Comparison of ENCODE assay signal across 22 cellular contexts in genomic region chr20:49122920-49123319, GRCh38.
A peak's percentile ranks its signal among the peaks of the same experiment; 100 is the strongest.
DNase-seq lines count a peak whose midpoint lies in the region; ATAC-seq and TF ChIP-seq lines count a peak whose summit lies in the region.
"Had no signal": no experiment of that assay in that cellular context is flagged by ENCODE, and none has a peak within 500 bp of the region (broad histone marks: within the 10 kb centered on the region; RNA-seq: fewer than 3 reads in every experiment).

No MANE protein-coding gene starts in this region.

- intact Hi-C loops in cardiac septum (cut with DNase I) = no loop called here

- no peak overlapping the region for H2AFZ ChIP-seq in osteoblast (ENCODE audit: low read length)

- H3K79me2 ChIP-seq in osteoblast (ENCODE audit: insufficient read depth, low read length) = peaks cover 6% of the 10 kb centered on the region

- TF ChIP-seq CTCF in coronary artery (IDR thresholded peaks at IDR 0.05) (no peak), osteoblast (IDR thresholded peaks at IDR 0.05; ENCODE audit: extremely low read depth, low read depth, low read length) (no peak)

- H3K36me3 ChIP-seq in osteoblast (ENCODE audit: insufficient read depth, low read length) = peaks cover 62% of the 10 kb centered on the region

- H4K20me1 ChIP-seq in osteoblast (ENCODE audit: insufficient read depth, low read length) = peaks cover 6% of the 10 kb centered on the region

- no peaks in the 10 kb centered on the region for H3K27me3 ChIP-seq in osteoblast (ENCODE audit: insufficient read depth, low read length)
- H3K27me3 ChIP-seq: BE2C, BLaER1 had no signal

- peak; percentile 35 for ATAC-seq in left lobe of liver
- ATAC-seq: A549, GM12878 had no signal

- H3K27ac ChIP-seq in coronary artery = no peak overlapping the region
- no peak overlapping the region for H3K27ac ChIP-seq in osteoblast (ENCODE audit: low read depth, low read length)
- H3K27ac ChIP-seq: 22Rv1, A549, BLaER1 had no signal

- no peaks in the 10 kb centered on the region for H3K4me1 ChIP-seq in osteoblast (ENCODE audit: insufficient read depth, low read length)
- H3K4me1 ChIP-seq: A549, BE2C, BLaER1 had no signal

- H3K4me2 ChIP-seq in osteoblast (ENCODE audit: insufficient read depth, low read length) = no peak overlapping the region
- H3K4me2 ChIP-seq: A549, BLaER1 had no signal

- no peaks in the 10 kb centered on the region for H3K9me3 ChIP-seq in osteoblast (ENCODE audit: low read depth, low read length)
- H3K9me3 ChIP-seq: A549, BE2C, BLaER1 had no signal

- no peak overlapping the region for H3K4me3 ChIP-seq in coronary artery
- H3K4me3 ChIP-seq in osteoblast (ENCODE audit: insufficient read depth, low read length) = no peak overlapping the region
- H3K4me3 ChIP-seq: A549, BLaER1, GM12878 had no signal

- DNase-seq in NCI-H82 (lab: John Stamatoyannopoulos, UW) = peak; percentile 60
- no peak for DNase-seq in NCI-H82 treated with DMSO at 0.1 percent for 48 hours (lab: John Stamatoyannopoulos, UW; ENCODE audit: unreplicated experiment)
- DNase-seq in coronary artery (ENCODE audit: low spot score) = peak; percentile 62
- no peak for DNase-seq in left lobe of liver (ENCODE audit: low spot score)
- peak; percentile 10 for DNase-seq in osteoblast (ENCODE audit: insufficient read length, low spot score, missing footprints)
- no peak for DNase-seq in cardiac septum (ENCODE audit: low spot score)
- no peak for DNase-seq in DMS53 (lab: John Stamatoyannopoulos, UW)
- no peak for DNase-seq in activated CD4-positive, alpha-beta T cell treated with anti-CD3 and anti-CD28 coated beads, Interleukin-2, amount 50 U/mL, for 4 hours
- DNase-seq: BE2C; C1 segment of cervical spinal cord; CD4-positive, alpha-beta memory T cell; CD4-positive, CD25-positive, alpha-beta regulatory T cell; CD8-positive, alpha-beta memory T cell; COR-L47; DMS79; DND-41; EL; GDM1 had no signal

Comparison
In these comparisons a context has a peak if more than half of its experiments do, and no peak if none do; other contexts are left out.
1. DNase-seq: peak in NCI-H82 (single experiment), coronary artery (single experiment) and osteoblast (single experiment); none in NCI-H82 treated with DMSO at 0.1 percent for 48 hours (single experiment), left lobe of liver (single experiment), cardiac septum (single experiment), DMS53 (single experiment) and activated CD4-positive, alpha-beta T cell treated with anti-CD3 and anti-CD28 coated beads, Interleukin-2, amount 50 U/mL, for 4 hours (0 of 2).